In genomic region chr11:68373810-68374501, GRCh38 we compare ENCODE assay signal across 1 cellular context.
A peak's percentile ranks its signal among the peaks of the same experiment; 100 is the strongest.
TF ChIP-seq lines count a peak whose summit lies in the region.

No MANE protein-coding gene starts in this region.

TF ChIP-seq in HepG2, 621 proteins besides CTCF, POLR2A, EP300 and RAD21 (continued from another document and continues in another):
- TF ChIP-seq, protein P1, sequence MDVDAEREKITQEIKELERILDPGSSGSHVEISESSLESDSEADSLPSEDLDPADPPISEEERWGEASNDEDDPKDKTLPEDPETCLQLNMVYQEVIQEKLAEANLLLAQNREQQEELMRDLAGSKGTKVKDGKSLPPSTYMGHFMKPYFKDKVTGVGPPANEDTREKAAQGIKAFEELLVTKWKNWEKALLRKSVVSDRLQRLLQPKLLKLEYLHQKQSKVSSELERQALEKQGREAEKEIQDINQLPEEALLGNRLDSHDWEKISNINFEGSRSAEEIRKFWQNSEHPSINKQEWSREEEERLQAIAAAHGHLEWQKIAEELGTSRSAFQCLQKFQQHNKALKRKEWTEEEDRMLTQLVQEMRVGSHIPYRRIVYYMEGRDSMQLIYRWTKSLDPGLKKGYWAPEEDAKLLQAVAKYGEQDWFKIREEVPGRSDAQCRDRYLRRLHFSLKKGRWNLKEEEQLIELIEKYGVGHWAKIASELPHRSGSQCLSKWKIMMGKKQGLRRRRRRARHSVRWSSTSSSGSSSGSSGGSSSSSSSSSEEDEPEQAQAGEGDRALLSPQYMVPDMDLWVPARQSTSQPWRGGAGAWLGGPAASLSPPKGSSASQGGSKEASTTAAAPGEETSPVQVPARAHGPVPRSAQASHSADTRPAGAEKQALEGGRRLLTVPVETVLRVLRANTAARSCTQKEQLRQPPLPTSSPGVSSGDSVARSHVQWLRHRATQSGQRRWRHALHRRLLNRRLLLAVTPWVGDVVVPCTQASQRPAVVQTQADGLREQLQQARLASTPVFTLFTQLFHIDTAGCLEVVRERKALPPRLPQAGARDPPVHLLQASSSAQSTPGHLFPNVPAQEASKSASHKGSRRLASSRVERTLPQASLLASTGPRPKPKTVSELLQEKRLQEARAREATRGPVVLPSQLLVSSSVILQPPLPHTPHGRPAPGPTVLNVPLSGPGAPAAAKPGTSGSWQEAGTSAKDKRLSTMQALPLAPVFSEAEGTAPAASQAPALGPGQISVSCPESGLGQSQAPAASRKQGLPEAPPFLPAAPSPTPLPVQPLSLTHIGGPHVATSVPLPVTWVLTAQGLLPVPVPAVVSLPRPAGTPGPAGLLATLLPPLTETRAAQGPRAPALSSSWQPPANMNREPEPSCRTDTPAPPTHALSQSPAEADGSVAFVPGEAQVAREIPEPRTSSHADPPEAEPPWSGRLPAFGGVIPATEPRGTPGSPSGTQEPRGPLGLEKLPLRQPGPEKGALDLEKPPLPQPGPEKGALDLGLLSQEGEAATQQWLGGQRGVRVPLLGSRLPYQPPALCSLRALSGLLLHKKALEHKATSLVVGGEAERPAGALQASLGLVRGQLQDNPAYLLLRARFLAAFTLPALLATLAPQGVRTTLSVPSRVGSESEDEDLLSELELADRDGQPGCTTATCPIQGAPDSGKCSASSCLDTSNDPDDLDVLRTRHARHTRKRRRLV (CRISPR knock-in tag; IDR thresholded peaks at IDR 0.05), result no peak
- TF ChIP-seq SAP130 (CRISPR knock-in tag; IDR thresholded peaks at IDR 0.05; ENCODE audit: low read depth) (peak; percentile 63), ERF (CRISPR knock-in tag; IDR thresholded peaks at IDR 0.05) (0 out of 2 replicates have a peak, but pooled peaks have one; percentile 34), EZH2 (conservative IDR thresholded peaks at IDR 0.05; ENCODE audit: low read depth, low read length) (no peak), HNF4A (CRISPR knock-in tag; IDR thresholded peaks at IDR 0.05) (peak; percentile 23; the same call in 1 of the 2 replicates), CBFB (CRISPR knock-in tag; IDR thresholded peaks at IDR 0.05) (0 out of 2 replicates have a peak, but pooled peaks have one; percentile 49), MTA1 (CRISPR knock-in tag; IDR thresholded peaks at IDR 0.05; ENCODE audit: borderline replicate concordance) (no peak), ARID4A (CRISPR knock-in tag; IDR thresholded peaks at IDR 0.05; ENCODE audit: borderline replicate concordance) (peak; percentile 43; the same call in 1 of the 2 replicates), ZNF280D (CRISPR knock-in tag; IDR thresholded peaks at IDR 0.05) (no peak), ZNF687 (CRISPR knock-in tag; IDR thresholded peaks at IDR 0.05) (peak; percentile 81), CREB1 (IDR thresholded peaks at IDR 0.05) (no peak), CREB1 (CRISPR knock-in tag; IDR thresholded peaks at IDR 0.05) (no peak), NCOR1 (IDR thresholded peaks at IDR 0.05; ENCODE audit: borderline replicate concordance, low read length) (peak; percentile 57; the same call in 1 of the 2 replicates), SOX13 (IDR thresholded peaks at IDR 0.05) (no peak), SOX13 (CRISPR knock-in tag; conservative IDR thresholded peaks at IDR 0.05 in 1 of 2, IDR thresholded peaks at IDR 0.05 in 1 of 2) (peak in 1 of 2 experiments; percentile 49; a peak in 1 of 4 replicates), MYC (CRISPR knock-in tag; IDR thresholded peaks at IDR 0.05; ENCODE audit: borderline replicate concordance) (peak; percentile 42; the same call in 1 of the 2 replicates), AKAP8 (CRISPR knock-in tag; IDR thresholded peaks at IDR 0.05) (0 out of 2 replicates have a peak, but pooled peaks have one; percentile 22), GATAD2A (CRISPR knock-in tag; IDR thresholded peaks at IDR 0.05) (peak; percentile 51; the same call in 1 of the 2 replicates), ZNF609 (CRISPR knock-in tag; IDR thresholded peaks at IDR 0.05; ENCODE audit: borderline replicate concordance) (0 out of 2 replicates have a peak, but pooled peaks have one; percentile 15), ELF3 (CRISPR knock-in tag; IDR thresholded peaks at IDR 0.05) (peak; percentile 69), CBX5 (CRISPR knock-in tag; IDR thresholded peaks at IDR 0.05; ENCODE audit: borderline replicate concordance) (no peak), HIVEP1 (CRISPR knock-in tag; IDR thresholded peaks at IDR 0.05) (no peak), SPEN (CRISPR knock-in tag; IDR thresholded peaks at IDR 0.05; ENCODE audit: low read depth) (no peak), SALL1 (CRISPR knock-in tag; IDR thresholded peaks at IDR 0.05) (peak; percentile 51), KAT8 (CRISPR knock-in tag; IDR thresholded peaks at IDR 0.05) (0 out of 2 replicates have a peak, but pooled peaks have one; percentile 18), KLF16 (CRISPR knock-in tag; IDR thresholded peaks at IDR 0.05) (0 out of 4 replicates have a peak, but pooled peaks of 1 of the 2 experiments have one; percentile 31), ETV5 (CRISPR knock-in tag; IDR thresholded peaks at IDR 0.05; ENCODE audit: borderline replicate concordance) (peak; percentile 44; the same call in 1 of the 2 replicates), ASH2L (IDR thresholded peaks at IDR 0.05; ENCODE audit: insufficient read length, low read depth, low read length) (peak; percentile 49), CC2D1A (CRISPR knock-in tag; IDR thresholded peaks at IDR 0.05) (no peak)
- TF ChIP-seq, protein P2, sequence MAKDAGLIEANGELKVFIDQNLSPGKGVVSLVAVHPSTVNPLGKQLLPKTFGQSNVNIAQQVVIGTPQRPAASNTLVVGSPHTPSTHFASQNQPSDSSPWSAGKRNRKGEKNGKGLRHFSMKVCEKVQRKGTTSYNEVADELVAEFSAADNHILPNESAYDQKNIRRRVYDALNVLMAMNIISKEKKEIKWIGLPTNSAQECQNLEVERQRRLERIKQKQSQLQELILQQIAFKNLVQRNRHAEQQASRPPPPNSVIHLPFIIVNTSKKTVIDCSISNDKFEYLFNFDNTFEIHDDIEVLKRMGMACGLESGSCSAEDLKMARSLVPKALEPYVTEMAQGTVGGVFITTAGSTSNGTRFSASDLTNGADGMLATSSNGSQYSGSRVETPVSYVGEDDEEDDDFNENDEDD (CRISPR knock-in tag; IDR thresholded peaks at IDR 0.05; ENCODE audit: borderline replicate concordance), result no peak; the same call in 1 of the 2 replicates
- TF ChIP-seq, protein P3, sequence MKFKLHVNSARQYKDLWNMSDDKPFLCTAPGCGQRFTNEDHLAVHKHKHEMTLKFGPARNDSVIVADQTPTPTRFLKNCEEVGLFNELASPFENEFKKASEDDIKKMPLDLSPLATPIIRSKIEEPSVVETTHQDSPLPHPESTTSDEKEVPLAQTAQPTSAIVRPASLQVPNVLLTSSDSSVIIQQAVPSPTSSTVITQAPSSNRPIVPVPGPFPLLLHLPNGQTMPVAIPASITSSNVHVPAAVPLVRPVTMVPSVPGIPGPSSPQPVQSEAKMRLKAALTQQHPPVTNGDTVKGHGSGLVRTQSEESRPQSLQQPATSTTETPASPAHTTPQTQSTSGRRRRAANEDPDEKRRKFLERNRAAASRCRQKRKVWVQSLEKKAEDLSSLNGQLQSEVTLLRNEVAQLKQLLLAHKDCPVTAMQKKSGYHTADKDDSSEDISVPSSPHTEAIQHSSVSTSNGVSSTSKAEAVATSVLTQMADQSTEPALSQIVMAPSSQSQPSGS (CRISPR knock-in tag; IDR thresholded peaks at IDR 0.05), result 0 out of 2 replicates have a peak, but pooled peaks have one; percentile 24
